Comparison of ENCODE assay signal across 13 cellular contexts in the genomic region with DNA sequence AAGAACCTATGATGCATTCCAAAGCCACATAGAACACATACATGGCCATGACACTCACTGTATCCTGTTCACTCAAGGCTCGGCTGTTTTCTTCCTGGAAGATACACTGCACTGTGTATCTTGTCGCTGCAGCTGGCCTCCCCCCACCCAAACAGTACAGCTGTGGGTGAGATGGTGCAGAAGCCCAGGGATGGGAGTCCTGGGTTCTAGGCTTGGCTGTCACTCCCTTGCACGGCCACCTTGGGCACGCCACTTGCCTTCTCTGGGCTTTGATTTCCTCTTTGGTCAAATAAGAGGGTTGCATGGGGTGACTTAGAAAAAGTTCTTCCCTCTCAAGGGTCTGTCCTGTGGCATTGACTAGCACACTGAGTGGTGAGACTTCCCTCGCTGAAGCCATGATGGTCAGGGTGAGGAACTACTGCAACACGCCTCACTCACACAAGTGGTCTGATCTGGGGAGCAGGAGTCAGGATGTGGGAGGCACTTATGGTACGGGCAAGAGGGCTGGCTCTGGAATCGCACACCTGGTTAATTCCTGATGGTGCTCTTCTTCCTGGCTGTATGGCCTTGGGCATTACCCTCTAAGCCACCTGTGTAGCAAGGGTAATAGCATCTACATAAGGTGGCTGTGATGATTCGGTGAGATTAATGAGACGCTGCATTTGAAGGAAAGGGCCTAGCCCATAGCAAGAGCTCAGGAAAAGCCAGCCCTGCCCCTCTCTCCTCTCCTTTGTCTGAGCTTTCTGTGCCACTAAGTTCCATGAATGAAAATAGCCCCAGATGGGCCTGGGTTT. TPM values are rescaled to one million over a fixed set of nuclear protein-coding genes. Genes with fewer than 3 reads are reported as not detected.
A peak's percentile ranks its signal among the peaks of the same experiment; 100 is the strongest.
DNase-seq lines count a peak whose midpoint lies in the region; ATAC-seq and TF ChIP-seq lines count a peak whose summit lies in the region.
"Had no signal": no experiment of that assay in that cellular context is flagged by ENCODE, and none has a peak within 500 bp of the region (broad histone marks: within the 10 kb centered on the region; RNA-seq: fewer than 3 reads in every experiment).

No MANE protein-coding gene starts in this region.

- no peaks in the 10 kb centered on the region for H3K27me3 Mint-ChIP-seq in neural progenitor cell (ENCODE audit: insufficient read depth, low read depth)

- H3K4me1 ChIP-seq in left ventricle myocardium inferior (peaks cover 34% of the 10 kb centered on the region), neural progenitor cell (peaks cover 6% of the 10 kb centered on the region), uterus (no peaks in the 10 kb centered on the region)

- H4K20me1 ChIP-seq in neural progenitor cell (ENCODE audit: low read depth): peaks cover 20% of the 10 kb centered on the region

- H3K27ac ChIP-seq in left ventricle myocardium inferior (replicated peaks): peak overlapping the region; percentile 75
- peak overlapping the region; percentile 87 for H3K27ac ChIP-seq in caudate nucleus (ENCODE audit: low read depth, low read length)
- no peak overlapping the region for H3K27ac ChIP-seq in neural progenitor cell
- H3K27ac ChIP-seq in uterus: peak overlapping the region in 1 of 2 donors; percentile 46

- H2AFZ ChIP-seq in neural progenitor cell (replicated peaks): no peak overlapping the region

- H3K9ac ChIP-seq in neural progenitor cell: no peak overlapping the region

- ATAC-seq in left ventricle myocardium superior (no peak), GM21528 (IDR thresholded peaks at IDR 0.05; ENCODE audit: low FRiP score, unreplicated experiment) (no peak)

- TF ChIP-seq CTCF in left ventricle myocardium inferior (IDR thresholded peaks at IDR 0.05; ENCODE audit: borderline replicate concordance) (no peak), neural progenitor cell (IDR thresholded peaks at IDR 0.05) (no peak), uterus (IDR thresholded peaks at IDR 0.05) (no peak)

- H3K27ac Mint-ChIP-seq in neural progenitor cell: peak overlapping the region; percentile 55
- H3K27ac Mint-ChIP-seq: HFFc6 had no signal

- no peak overlapping the region for H3K4me3 ChIP-seq in left ventricle myocardium inferior
- H3K4me3 ChIP-seq in neural progenitor cell: no peak overlapping the region
- no peak overlapping the region for H3K4me3 ChIP-seq in uterus

- peaks cover 23% of the 10 kb centered on the region for H3K36me3 Mint-ChIP-seq in neural progenitor cell

- peaks cover 12% of the 10 kb centered on the region for H3K4me1 Mint-ChIP-seq in neural progenitor cell

- no peaks in the 10 kb centered on the region for H3K79me2 ChIP-seq in neural progenitor cell (ENCODE audit: low read depth)

- peaks cover 32% of the 10 kb centered on the region for H3K36me3 ChIP-seq in left ventricle myocardium inferior
- peaks cover 11% of the 10 kb centered on the region for H3K36me3 ChIP-seq in neural progenitor cell
- H3K36me3 ChIP-seq in uterus: no peaks in the 10 kb centered on the region

- H3K4me2 ChIP-seq in neural progenitor cell: no peak overlapping the region

- H3K9me3 ChIP-seq in left ventricle myocardium inferior (replicated peaks): no peaks in the 10 kb centered on the region
- H3K9me3 ChIP-seq in neural progenitor cell (ENCODE audit: low read depth): no peaks in the 10 kb centered on the region
- no peaks in the 10 kb centered on the region for H3K9me3 ChIP-seq in uterus

- H3K9me3 Mint-ChIP-seq in neural progenitor cell: peaks cover under 1% of the 10 kb centered on the region

- H3K4me3 Mint-ChIP-seq in neural progenitor cell: no peak overlapping the region
- H3K4me3 Mint-ChIP-seq: HFFc6 had no signal

- peaks cover 38% of the 10 kb centered on the region for H3F3A ChIP-seq in neural progenitor cell (ENCODE audit: low read depth)

- DNase-seq in left ventricle myocardium inferior (no peak), left ventricle myocardium superior (no peak), caudate nucleus (lab: John Stamatoyannopoulos, UW) (no peak), neural progenitor cell (ENCODE audit: low spot score) (no peak), KBM-7 (no peak), uterus (no peak)
- no peak for DNase-seq in activated effector memory CD4-positive, alpha-beta T cell treated with anti-CD3 and anti-CD28 coated beads, Interleukin-2, amount 50 U/mL, for 16 hours
- DNase-seq: activated CD4-positive, alpha-beta T cell treated with anti-CD3 and anti-CD28 coated beads, Interleukin-2, amount 50 U/mL, for 1 hour; AML-193; HFFc6; NCI-H1694 treated with DMSO at 0.1 percent for 48 hours; SW 1271 had no signal

- in situ Hi-C loops in KBM-7 (cut with MboI; ENCODE audit: low pct_unique_long_range_greater_than_20kb, low sequenced_read_pairs): no loop called here

- H3K27me3 ChIP-seq in left ventricle myocardium inferior (ENCODE audit: low read depth) (no peaks in the 10 kb centered on the region), neural progenitor cell (no peaks in the 10 kb centered on the region), uterus (no peaks in the 10 kb centered on the region)

- intact Hi-C loops in left ventricle myocardium inferior (cut with micrococcal nuclease): no loop called here
- intact Hi-C loops in left ventricle myocardium superior (cut with micrococcal nuclease): no loop called here
- intact Hi-C loops in uterus (cut with DNase I; ENCODE audit: low total_unique reads): no loop called here

- no peak for TF ChIP-seq POLR2A in uterus (IDR thresholded peaks at IDR 0.05)

RNA-seq across cellular contexts. Expression of a gene that starts 44.0 kb away (rescaled TPM):
- 150 TPM for total RNA-seq in left ventricle myocardium inferior
- total RNA-seq in left ventricle myocardium superior: 138 TPM
- 250 and 333 TPM in 2 replicates for total RNA-seq in neural progenitor cell (ENCODE audit: low replicate concordance)
- 100 to 1,000 TPM in 3 of 4 donors, 10 to 100 TPM in 1; 32.1 to 117 (median 105) TPM for total RNA-seq in uterus
